Comparison of ENCODE assay signal across 20 cellular contexts in genomic region chr2:39175391-39175790, GRCh38.
"Had no signal": no experiment of that assay in that cellular context is flagged by ENCODE, and none has a peak within 500 bp of the region (broad histone marks: within the 10 kb centered on the region; RNA-seq: fewer than 3 reads in every experiment).

No MANE protein-coding gene starts in this region.

- H3K4me3 ChIP-seq: dorsolateral prefrontal cortex, esophagus muscularis mucosa, lower lobe of right lung, ovary, psoas muscle, sigmoid colon, thoracic aorta, tibial nerve, upper lobe of right lung, uterus had no signal

- ATAC-seq: left ventricle myocardium superior; lower lobe of right lung; natural killer cell; right cardiac atrium; stimulated activated memory B cell treated with anti-CD40 and anti-IgM and Interleukin-4, amounts not matched to agents 10 μg/mL and 1 μg/mL and 100 μg/mL, for 72 hours; upper lobe of right lung had no signal

- H3K9me3 ChIP-seq: esophagus muscularis mucosa, lower lobe of right lung, ovary, psoas muscle, sigmoid colon, thoracic aorta, tibial nerve, upper lobe of right lung, uterus had no signal

- H3K27me3 ChIP-seq: dorsolateral prefrontal cortex, esophagus muscularis mucosa, ovary, sigmoid colon, tibial nerve, upper lobe of right lung, uterus had no signal

- H3K36me3 ChIP-seq: esophagus muscularis mucosa, lower lobe of right lung, ovary, sigmoid colon, thoracic aorta, tibial nerve, upper lobe of right lung, uterus had no signal

- H3K4me1 ChIP-seq: esophagus muscularis mucosa, lower lobe of right lung, psoas muscle, sigmoid colon, tibial nerve, upper lobe of right lung, uterus had no signal

- H3K27ac ChIP-seq: esophagus muscularis mucosa, lower lobe of right lung, ovary, psoas muscle, sigmoid colon, thoracic aorta, tibial nerve, upper lobe of right lung, uterus had no signal

- DNase-seq: dorsolateral prefrontal cortex; effector CD8-positive, alpha-beta T cell; endodermal cell; left ventricle myocardium superior; lower lobe of right lung; natural killer cell; occipital lobe; ovary; posterior cingulate gyrus; psoas muscle; right cardiac atrium; sigmoid colon; stimulated activated CD4-positive, alpha-beta T cell treated with anti-CD3 and anti-CD28 coated beads, Interleukin-2, amount 100 ng/mL, for 24 hours; stimulated activated CD4-positive, alpha-beta T cell treated with anti-CD3 and anti-CD28 coated beads, Interleukin-4, amount 100 ng/mL, for 24 hours; upper lobe of right lung; uterus had no signal
